In the genomic region with DNA sequence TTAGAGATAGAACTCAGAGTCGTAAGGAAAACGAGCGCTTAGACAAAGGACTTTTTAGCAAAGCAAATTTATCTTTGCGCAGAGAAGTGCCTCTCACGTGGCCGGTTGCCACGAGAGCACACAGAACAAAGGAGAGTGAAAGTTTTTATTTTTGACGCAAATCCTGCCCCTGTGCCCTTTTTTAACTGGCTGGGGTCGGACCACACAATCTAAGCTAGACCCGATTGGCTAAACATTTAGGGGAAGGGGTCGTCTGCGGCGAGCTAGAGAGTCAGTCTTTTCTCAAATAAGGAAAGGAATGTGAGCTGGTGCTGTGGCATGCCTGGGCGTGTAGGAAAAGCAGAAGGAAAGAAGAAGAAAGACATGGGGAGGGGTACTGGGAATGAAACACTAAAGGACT, we compare ENCODE assay signal across 1 cellular context.
A peak's percentile ranks its signal among the peaks of the same experiment; 100 is the strongest.
TF ChIP-seq lines count a peak whose summit lies in the region.

No MANE protein-coding gene starts in this region.

TF ChIP-seq in H1, 55 proteins besides CTCF, POLR2A, EP300 and RAD21:
- no peak for TF ChIP-seq SP2 (IDR thresholded peaks at IDR 0.05; ENCODE audit: low read length)
- TF ChIP-seq SP4 (IDR thresholded peaks at IDR 0.05; ENCODE audit: low read length): no peak
- no peak for TF ChIP-seq CREB1 (IDR thresholded peaks at IDR 0.05)
- TF ChIP-seq ASH2L (IDR thresholded peaks at IDR 0.05; ENCODE audit: low read length): no peak
- peak; percentile 88 for TF ChIP-seq SRF (IDR thresholded peaks at IDR 0.05; ENCODE audit: low read depth, low read length)
- TF ChIP-seq, protein P1, sequence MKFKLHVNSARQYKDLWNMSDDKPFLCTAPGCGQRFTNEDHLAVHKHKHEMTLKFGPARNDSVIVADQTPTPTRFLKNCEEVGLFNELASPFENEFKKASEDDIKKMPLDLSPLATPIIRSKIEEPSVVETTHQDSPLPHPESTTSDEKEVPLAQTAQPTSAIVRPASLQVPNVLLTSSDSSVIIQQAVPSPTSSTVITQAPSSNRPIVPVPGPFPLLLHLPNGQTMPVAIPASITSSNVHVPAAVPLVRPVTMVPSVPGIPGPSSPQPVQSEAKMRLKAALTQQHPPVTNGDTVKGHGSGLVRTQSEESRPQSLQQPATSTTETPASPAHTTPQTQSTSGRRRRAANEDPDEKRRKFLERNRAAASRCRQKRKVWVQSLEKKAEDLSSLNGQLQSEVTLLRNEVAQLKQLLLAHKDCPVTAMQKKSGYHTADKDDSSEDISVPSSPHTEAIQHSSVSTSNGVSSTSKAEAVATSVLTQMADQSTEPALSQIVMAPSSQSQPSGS (IDR thresholded peaks at IDR 0.05; ENCODE audit: low read length): 0 out of 2 replicates have a peak, but pooled peaks have one; percentile 64
- TF ChIP-seq SIX5 (IDR thresholded peaks at IDR 0.05; ENCODE audit: low read depth, low read length): no peak
- no peak for TF ChIP-seq PHF8 (conservative IDR thresholded peaks at IDR 0.05; ENCODE audit: low read depth, low read length)
- TF ChIP-seq TEAD4 (IDR thresholded peaks at IDR 0.05; ENCODE audit: low read depth, low read length): 0 out of 2 replicates have a peak, but pooled peaks have one; percentile 35
- no peak for TF ChIP-seq EZH2 (IDR thresholded peaks at IDR 0.05; ENCODE audit: low read depth, low read length, severe bottlenecking)
- TF ChIP-seq, protein P2, sequence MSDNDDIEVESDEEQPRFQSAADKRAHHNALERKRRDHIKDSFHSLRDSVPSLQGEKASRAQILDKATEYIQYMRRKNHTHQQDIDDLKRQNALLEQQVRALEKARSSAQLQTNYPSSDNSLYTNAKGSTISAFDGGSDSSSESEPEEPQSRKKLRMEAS (IDR thresholded peaks at IDR 0.05): peak; percentile 67
- no peak for TF ChIP-seq SUZ12 (IDR thresholded peaks at IDR 0.05; ENCODE audit: low read length)
- TF ChIP-seq, protein P3, sequence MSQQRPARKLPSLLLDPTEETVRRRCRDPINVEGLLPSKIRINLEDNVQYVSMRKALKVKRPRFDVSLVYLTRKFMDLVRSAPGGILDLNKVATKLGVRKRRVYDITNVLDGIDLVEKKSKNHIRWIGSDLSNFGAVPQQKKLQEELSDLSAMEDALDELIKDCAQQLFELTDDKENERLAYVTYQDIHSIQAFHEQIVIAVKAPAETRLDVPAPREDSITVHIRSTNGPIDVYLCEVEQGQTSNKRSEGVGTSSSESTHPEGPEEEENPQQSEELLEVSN (IDR thresholded peaks at IDR 0.05): peak; percentile 62; the same call in 1 of the 2 replicates
- no peak for TF ChIP-seq KDM1A (IDR thresholded peaks at IDR 0.05; ENCODE audit: borderline replicate concordance, low read length)
TF ChIP-seq in H1: peak in this region for 5.
